In genomic region chr12:121535150-121536057, GRCh38 we compare ENCODE assay signal across 9 cellular contexts. TPM values are rescaled to one million over a fixed set of nuclear protein-coding genes. Genes with fewer than 3 reads are reported as not detected.
A peak's percentile ranks its signal among the peaks of the same experiment; 100 is the strongest.
DNase-seq lines count a peak whose midpoint lies in the region; ATAC-seq and TF ChIP-seq lines count a peak whose summit lies in the region.
"Had no signal": no experiment of that assay in that cellular context is flagged by ENCODE, and none has a peak within 500 bp of the region (broad histone marks: within the 10 kb centered on the region; RNA-seq: fewer than 3 reads in every experiment).

No MANE protein-coding gene starts in this region.

- H3K27ac ChIP-seq in HL-60 (replicated peaks), result peak overlapping the region; percentile 98
- no peak overlapping the region for H3K27ac ChIP-seq in SK-N-SH (ENCODE audit: low read depth in 2 of 2, low read length in 1 of 2)

- no peaks in the 10 kb centered on the region for H3K27me3 Mint-ChIP-seq in chondrocyte (ENCODE audit: low read depth)
- H3K27me3 Mint-ChIP-seq in naive B cell, result no peaks in the 10 kb centered on the region

- H4K20me1 ChIP-seq in SK-N-SH (ENCODE audit: insufficient read depth), result no peaks in the 10 kb centered on the region

- H3K36me3 ChIP-seq in SK-N-SH (replicated peaks in 1 of 2; ENCODE audit: control insufficient read depth in 1 of 2, insufficient read depth in 2 of 2, low read length in 1 of 2), result no peaks in the 10 kb centered on the region

- POLR2A ChIA-PET in AG04449 (lab: Yijun Ruan, JAX) (interaction anchor here (1.2 kb wide), 1 partner anchor 41 kb away, joined by 3 read pairs; no protein-coding TSS in a partner anchor), SK-N-SH (lab: Yijun Ruan, JAX) (no interaction called here)

- H3K4me3 Mint-ChIP-seq in chondrocyte (ENCODE audit: unreplicated experiment) (peak overlapping the region; percentile 51), naive B cell (peak overlapping the region; percentile 74 to 94 (median 90))

- no peak overlapping the region for H3K9ac ChIP-seq in SK-N-SH

- H3K4me3 ChIP-seq in AG04449 (ENCODE audit: low read depth, low read length) (peak overlapping the region; percentile 51), HL-60 (replicated peaks; ENCODE audit: insufficient read depth, low read length) (peak overlapping the region; percentile 71), SK-N-SH (ENCODE audit: low read depth in 2 of 2, low read length in 1 of 2) (no peak overlapping the region)

- DNase-seq in AG04449 (ENCODE audit: low read depth, low spot score), result no peak
- no peak for DNase-seq in HL-60 (ENCODE audit: low read depth in 1 of 2, low spot score in 1 of 2)
- DNase-seq in chondrocyte (ENCODE audit: low spot score), result no peak
- peak; percentile 26 for DNase-seq in naive B cell
- DNase-seq in middle frontal gyrus (ENCODE audit: extremely low spot score, low spot score), result no peak
- DNase-seq in SK-N-SH, result no peak
- no peak for DNase-seq in kidney glomerular epithelial cell (lab: John Stamatoyannopoulos, UW)
- DNase-seq: GF-D8 had no signal

- H3K9me3 ChIP-seq in SK-N-SH, result no peaks in the 10 kb centered on the region

- H3K4me1 Mint-ChIP-seq in chondrocyte (ENCODE audit: low read depth) (peaks cover 29% of the 10 kb centered on the region), naive B cell (peaks cover 60 to 79% (median 75%) of the 10 kb centered on the region in 3 donors)

- H3K4me1 ChIP-seq in SK-N-SH (ENCODE audit: control insufficient read depth in 1 of 2, insufficient read depth in 2 of 2, low read depth in 1 of 2, low read length in 1 of 2), result peaks cover 8 to 16% of the 10 kb centered on the region in 2 experiments; a peak in 2 of 4 replicates

- no peak overlapping the region for H3K27ac Mint-ChIP-seq in chondrocyte (ENCODE audit: unreplicated experiment)
- peak overlapping the region; percentile 96 to 99 (median 99) for H3K27ac Mint-ChIP-seq in naive B cell

- ATAC-seq in naive B cell (ENCODE audit: low read depth in 2 of 2) (no peak), GM18511 (IDR thresholded peaks at IDR 0.05; ENCODE audit: unreplicated experiment) (no peak)

- no peak overlapping the region for H3K4me2 ChIP-seq in SK-N-SH

- H3K9me3 Mint-ChIP-seq in chondrocyte (ENCODE audit: low read depth) (no peaks in the 10 kb centered on the region), naive B cell (no peaks in the 10 kb centered on the region)

- H3K79me2 ChIP-seq in SK-N-SH (ENCODE audit: insufficient read depth), result no peaks in the 10 kb centered on the region

- H3K36me3 Mint-ChIP-seq in chondrocyte (ENCODE audit: low read depth) (peaks cover 3% of the 10 kb centered on the region), naive B cell (peaks cover 0 to 4% of the 10 kb centered on the region in 2 donors)

- no peak for TF ChIP-seq EP300 in SK-N-SH (IDR thresholded peaks at IDR 0.05; ENCODE audit: borderline replicate concordance in 1 of 2, low read depth in 1 of 2, low read length in 1 of 2)

- CTCF ChIA-PET in AG04449 (lab: Yijun Ruan, JAX), result interaction anchor here (0.8 kb wide), 1 partner anchor 154 kb away, joined by 3 read pairs; no protein-coding TSS in a partner anchor
- CTCF ChIA-PET in SK-N-SH (lab: Yijun Ruan, JAX), result interaction anchor here (0.7 to 1.9 kb wide), 2 partner anchors 17 to 36 kb away, joined by 3 to 8 read pairs; no protein-coding TSS in a partner anchor

- TF ChIP-seq CTCF in AG04449 (IDR thresholded peaks at IDR 0.05; ENCODE audit: insufficient read depth, low read length, missing control alignments) (no peak), HL-60 (IDR thresholded peaks at IDR 0.05; ENCODE audit: insufficient read depth, low read length) (no peak), chondrocyte (IDR thresholded peaks at IDR 0.05) (no peak), SK-N-SH (IDR thresholded peaks at IDR 0.05) (no peak)

- TF ChIP-seq RAD21 in SK-N-SH (IDR thresholded peaks at IDR 0.05; ENCODE audit: low read length), result no peak

- H3K27me3 ChIP-seq in HL-60 (ENCODE audit: insufficient read depth, poor library complexity, severe bottlenecking) (no peaks in the 10 kb centered on the region), SK-N-SH (ENCODE audit: insufficient read depth) (no peaks in the 10 kb centered on the region)

- no peaks in the 10 kb centered on the region for H3K9me2 ChIP-seq in SK-N-SH

- 83% methylated on average over 12 of the region's 13 CpGs for whole genome bisulfite sequencing in SK-N-SH (ENCODE audit: low lambda C conversion rate)

- H3F3A ChIP-seq in SK-N-SH (replicated peaks; ENCODE audit: insufficient read depth), result no peaks in the 10 kb centered on the region

- H2AFZ ChIP-seq in SK-N-SH (ENCODE audit: low read depth), result no peak overlapping the region

TF ChIP-seq in SK-N-SH, 30 proteins besides CTCF, POLR2A, EP300 and RAD21:
- TF ChIP-seq PBX3 (IDR thresholded peaks at IDR 0.05) (no peak), MAX (IDR thresholded peaks at IDR 0.05; ENCODE audit: low read depth) (no peak), GATA2 (CRISPR knock-in tag; IDR thresholded peaks at IDR 0.05) (no peak), FOXJ3 (CRISPR knock-in tag; IDR thresholded peaks at IDR 0.05) (no peak)

RNA-seq across cellular contexts. Expression of gene KDM2B, which starts 45.4 kb away (rescaled TPM):
- total RNA-seq in chondrocyte, result 21.3 to 25.3 TPM (median 21.8 TPM) in 3 replicates
- polyA plus RNA-seq in naive B cell (ENCODE audit: low read depth in 6 of 6) (10 to 100 TPM; 25.5 to 46.5 (median 31.0) TPM), SK-N-SH (2012; rRNA removed) (9.6 and 11.5 TPM in 2 replicates)
- 8.2 and 11.0 TPM in 2 replicates for polyA plus RNA-seq in SK-N-SH (2012; cell fraction: cytosol; rRNA removed)
- polyA plus RNA-seq in SK-N-SH (2012; cell fraction: nucleus; rRNA removed), result 25.9 and 32.9 TPM in 2 replicates

Comparison
In these comparisons a context has a peak if more than half of its experiments do, and no peak if none do; other contexts are left out.
1. H3K4me3 ChIP-seq: peak in AG04449 (single experiment) and HL-60 (single experiment); none in SK-N-SH (0 of 2).